7 cellular contexts compared by ENCODE assay signal in the genomic region with DNA sequence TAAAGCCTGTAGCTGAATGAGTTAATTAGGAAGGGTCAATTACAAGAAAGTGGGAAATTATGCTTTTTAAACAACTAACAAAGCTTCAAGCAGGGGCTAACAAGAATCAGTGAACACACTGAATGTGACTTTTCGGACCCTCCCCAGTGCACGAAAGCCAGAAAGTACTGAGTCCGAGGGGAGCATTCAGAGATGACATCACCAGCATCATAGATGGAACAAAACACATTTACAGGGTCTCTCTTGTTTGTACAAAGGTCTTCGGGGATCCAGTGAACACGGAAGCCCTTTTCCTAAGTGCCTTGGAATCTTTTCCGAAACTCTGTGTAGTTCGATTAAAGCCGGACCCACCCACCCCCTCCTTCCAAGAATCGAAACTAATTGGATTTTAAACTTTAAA.
DNase-seq lines count a peak whose midpoint lies in the region; ATAC-seq and TF ChIP-seq lines count a peak whose summit lies in the region.

No MANE protein-coding gene starts in this region.

- peaks cover 32% of the 10 kb centered on the region for H3K79me2 ChIP-seq in OCI-LY1 (ENCODE audit: insufficient read depth, low read length)

- DNase-seq in NCI-H187 treated with DMSO at 0.1 percent for 48 hours (lab: John Stamatoyannopoulos, UW): no peak
- no peak for DNase-seq in NCI-H526 treated with DMSO at 0.1 percent for 48 hours (lab: John Stamatoyannopoulos, UW)

- H4K20me1 ChIP-seq in OCI-LY1 (ENCODE audit: insufficient read depth, low read length): no peaks in the 10 kb centered on the region; the same call in 1 of the 2 replicates

- ATAC-seq in HG03175 (IDR thresholded peaks at IDR 0.05; ENCODE audit: unreplicated experiment): no peak

- no peaks in the 10 kb centered on the region for H3K27me3 ChIP-seq in OCI-LY1 (ENCODE audit: insufficient read depth, low read length)
- no peaks in the 10 kb centered on the region for H3K27me3 ChIP-seq in endocrine pancreas (ENCODE audit: control insufficient read depth, insufficient read depth, low read length)

- H3K4me3 ChIP-seq in GM12875 (ENCODE audit: low read depth, low read length): peak overlapping the region; percentile 72
- H3K4me3 ChIP-seq in OCI-LY1 (ENCODE audit: low read depth, low read length, poor library complexity, severe bottlenecking): peak overlapping the region; percentile 92
- peak overlapping the region; percentile 100 for H3K4me3 ChIP-seq in endocrine pancreas (ENCODE audit: control insufficient read depth, insufficient read depth, low read length)

- no peak overlapping the region for H3K27ac ChIP-seq in OCI-LY1 (ENCODE audit: low read depth, low read length, poor library complexity, severe bottlenecking)

- TF ChIP-seq CTCF in GM12875 (IDR thresholded peaks at IDR 0.05; ENCODE audit: borderline replicate concordance, insufficient read depth, low read depth, low read length): no peak
- TF ChIP-seq CTCF in OCI-LY1 (IDR thresholded peaks at IDR 0.05; ENCODE audit: low read length): no peak
- no peak for TF ChIP-seq CTCF in nephron (IDR thresholded peaks at IDR 0.05; ENCODE audit: unreplicated experiment in 3 of 3)

- H3K9ac ChIP-seq in OCI-LY1 (ENCODE audit: low read length) (peak overlapping the region; percentile 89), endocrine pancreas (ENCODE audit: control insufficient read depth, insufficient read depth, low read length) (peak overlapping the region; percentile 63)

- H3K9me3 Mint-ChIP-seq in nephron: no peaks in the 10 kb centered on the region

- H3K36me3 ChIP-seq in OCI-LY1 (ENCODE audit: insufficient read depth, low read length) (peaks cover 26% of the 10 kb centered on the region; the same call in 1 of the 2 replicates), endocrine pancreas (ENCODE audit: control insufficient read depth, insufficient read depth, low read length) (no peaks in the 10 kb centered on the region)

- peak overlapping the region; percentile 99 to 100 (median 99) for H3K27ac Mint-ChIP-seq in nephron

- H3K4me1 Mint-ChIP-seq in nephron: peaks cover 39% of the 10 kb centered on the region

- peak overlapping the region; percentile 72 for H3K4me2 ChIP-seq in OCI-LY1 (ENCODE audit: low read length)

- peaks cover 5% of the 10 kb centered on the region for H3K27me3 Mint-ChIP-seq in nephron (ENCODE audit: low read depth)

- no peaks in the 10 kb centered on the region for H3F3A ChIP-seq in OCI-LY1 (ENCODE audit: insufficient read depth, low read length)

- H3K9me3 ChIP-seq in OCI-LY1 (ENCODE audit: low read length) (no peaks in the 10 kb centered on the region), endocrine pancreas (ENCODE audit: control insufficient read depth, low read length) (no peaks in the 10 kb centered on the region)

- peak overlapping the region; percentile 99 to 100 (median 99) for H3K4me3 Mint-ChIP-seq in nephron

- H2AFZ ChIP-seq in OCI-LY1 (ENCODE audit: low read length): no peak overlapping the region

- no peaks in the 10 kb centered on the region for H3K9me2 ChIP-seq in OCI-LY1 (ENCODE audit: low read depth, low read length)

- peaks cover 24% of the 10 kb centered on the region for H3K36me3 Mint-ChIP-seq in nephron (ENCODE audit: low read depth)

- H3K4me1 ChIP-seq in OCI-LY1 (ENCODE audit: insufficient read depth, low read length, severe bottlenecking): peaks cover 24% of the 10 kb centered on the region
- peaks cover 11% of the 10 kb centered on the region for H3K4me1 ChIP-seq in endocrine pancreas (ENCODE audit: control insufficient read depth, insufficient read depth, low read length)
